In genomic region chr22:50138988-50139387, GRCh38 we compare ENCODE assay signal across 26 cellular contexts. TPM values are rescaled to one million over a fixed set of nuclear protein-coding genes. Genes with fewer than 3 reads are reported as not detected.
"Had no signal": no experiment of that assay in that cellular context is flagged by ENCODE, and none has a peak within 500 bp of the region (broad histone marks: within the 10 kb centered on the region; RNA-seq: fewer than 3 reads in every experiment).

No MANE protein-coding gene starts in this region.

- H3K36me3 ChIP-seq: esophagus squamous epithelium, left ventricle myocardium inferior, lower lobe of right lung, prostate gland, spleen, stomach, thoracic aorta had no signal

- DNase-seq: effector memory CD8-positive, alpha-beta T cell; esophagus squamous epithelium; foreskin keratinocyte; kidney; left cardiac atrium; left ventricle myocardium inferior; lower lobe of right lung; midbrain; naive B cell; occipital lobe; spleen; stimulated activated CD4-positive, alpha-beta T cell treated with anti-CD3 and anti-CD28 coated beads, Interleukin-2, amount 100 ng/mL, for 24 hours; stimulated activated CD4-positive, alpha-beta T cell treated with anti-CD3 and anti-CD28 coated beads, Interleukin-4, amount 100 ng/mL, for 4 hours; stimulated activated naive CD4-positive, alpha-beta T cell; stomach; substantia nigra; trophoblast cell had no signal

- H3K4me2 ChIP-seq: hepatocyte had no signal

- H2AFZ ChIP-seq: hepatocyte, parathyroid adenoma had no signal

- H3K9ac ChIP-seq: parathyroid adenoma had no signal

- FAIRE-seq: colon, kidney had no signal

- H3K4me3 ChIP-seq: esophagus squamous epithelium, hepatocyte, left ventricle myocardium inferior, lower lobe of right lung, prostate gland, spleen, stomach, thoracic aorta had no signal

- H3K4me1 ChIP-seq: foreskin keratinocyte, lower lobe of right lung, parathyroid adenoma had no signal

- ATAC-seq: effector memory CD8-positive, alpha-beta T cell; foreskin keratinocyte; left cardiac atrium; lower lobe of right lung; sciatic nerve had no signal

- H3K27me3 ChIP-seq: hepatocyte had no signal

- H3K79me2 ChIP-seq: hepatocyte, parathyroid adenoma had no signal

- H3K9me3 ChIP-seq: esophagus squamous epithelium, left ventricle myocardium inferior, lower lobe of right lung, prostate gland, spleen, stomach, thoracic aorta had no signal

- H3K27ac ChIP-seq: esophagus squamous epithelium, foreskin keratinocyte, hepatocyte, left ventricle myocardium inferior, lower lobe of right lung, parathyroid adenoma, prostate gland, spleen, stomach, thoracic aorta had no signal

RNA-seq across cellular contexts. Expression of gene PANX2, which starts 31.5 kb away (rescaled TPM):
- total RNA-seq: renal cortical epithelial cell, skeletal muscle tissue had no signal

RNA-seq across cellular contexts. Expression of gene MOV10L1, which starts 49.2 kb away (rescaled TPM):
- total RNA-seq: renal cortical epithelial cell had no signal

RNA-seq across cellular contexts. Expression of gene MLC1, which starts 53.8 kb away (rescaled TPM):
- total RNA-seq: epithelial cell of proximal tubule, foreskin keratinocyte, renal cortical epithelial cell, stomach had no signal
- polyA plus RNA-seq: foreskin keratinocyte, stomach had no signal
